ENCODE assay signal across 1 cellular context in genomic region chr2:20198796-20199361, GRCh38.
TF ChIP-seq lines count a peak whose summit lies in the region.

No MANE protein-coding gene starts in this region.

TF ChIP-seq in HepG2, 621 proteins besides CTCF, POLR2A, EP300 and RAD21 (continued from another document):
- TF ChIP-seq, protein P1, sequence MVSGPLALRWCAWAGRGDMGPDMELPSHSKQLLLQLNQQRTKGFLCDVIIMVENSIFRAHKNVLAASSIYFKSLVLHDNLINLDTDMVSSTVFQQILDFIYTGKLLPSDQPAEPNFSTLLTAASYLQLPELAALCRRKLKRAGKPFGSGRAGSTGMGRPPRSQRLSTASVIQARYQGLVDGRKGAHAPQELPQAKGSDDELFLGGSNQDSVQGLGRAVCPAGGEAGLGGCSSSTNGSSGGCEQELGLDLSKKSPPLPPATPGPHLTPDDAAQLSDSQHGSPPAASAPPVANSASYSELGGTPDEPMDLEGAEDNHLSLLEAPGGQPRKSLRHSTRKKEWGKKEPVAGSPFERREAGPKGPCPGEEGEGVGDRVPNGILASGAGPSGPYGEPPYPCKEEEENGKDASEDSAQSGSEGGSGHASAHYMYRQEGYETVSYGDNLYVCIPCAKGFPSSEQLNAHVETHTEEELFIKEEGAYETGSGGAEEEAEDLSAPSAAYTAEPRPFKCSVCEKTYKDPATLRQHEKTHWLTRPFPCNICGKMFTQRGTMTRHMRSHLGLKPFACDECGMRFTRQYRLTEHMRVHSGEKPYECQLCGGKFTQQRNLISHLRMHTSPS (CRISPR knock-in tag; IDR thresholded peaks at IDR 0.05; ENCODE audit: low read depth): 0 out of 2 replicates have a peak, but pooled peaks have one; percentile 26
- TF ChIP-seq, protein P2, sequence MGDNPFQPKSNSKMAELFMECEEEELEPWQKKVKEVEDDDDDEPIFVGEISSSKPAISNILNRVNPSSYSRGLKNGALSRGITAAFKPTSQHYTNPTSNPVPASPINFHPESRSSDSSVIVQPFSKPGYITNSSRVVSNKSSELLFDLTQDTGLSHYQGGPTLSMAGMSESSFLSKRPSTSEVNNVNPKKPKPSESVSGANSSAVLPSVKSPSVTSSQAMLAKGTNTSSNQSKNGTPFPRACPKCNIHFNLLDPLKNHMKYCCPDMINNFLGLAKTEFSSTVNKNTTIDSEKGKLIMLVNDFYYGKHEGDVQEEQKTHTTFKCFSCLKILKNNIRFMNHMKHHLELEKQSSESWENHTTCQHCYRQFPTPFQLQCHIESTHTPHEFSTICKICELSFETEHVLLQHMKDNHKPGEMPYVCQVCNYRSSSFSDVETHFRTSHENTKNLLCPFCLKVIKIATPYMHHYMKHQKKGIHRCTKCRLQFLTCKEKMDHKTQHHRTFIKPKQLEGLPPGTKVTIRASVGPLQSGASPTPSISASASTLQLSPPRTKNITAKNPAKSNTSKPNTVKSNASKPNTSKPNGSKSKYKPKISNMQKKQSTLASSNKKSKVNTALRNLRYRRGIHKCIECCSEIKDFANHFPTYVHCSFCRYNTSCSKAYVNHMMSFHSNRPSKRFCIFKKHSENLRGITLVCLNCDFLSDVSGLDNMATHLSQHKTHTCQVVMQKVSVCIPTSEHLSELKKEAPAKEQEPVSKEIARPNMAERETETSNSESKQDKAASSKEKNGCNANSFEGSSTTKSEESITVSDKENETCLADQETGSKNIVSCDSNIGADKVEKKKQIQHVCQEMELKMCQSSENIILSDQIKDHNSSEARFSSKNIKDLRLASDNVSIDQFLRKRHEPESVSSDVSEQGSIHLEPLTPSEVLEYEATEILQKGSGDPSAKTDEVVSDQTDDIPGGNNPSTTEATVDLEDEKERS (CRISPR knock-in tag; IDR thresholded peaks at IDR 0.05): no peak
- no peak for TF ChIP-seq ZFP37 (CRISPR knock-in tag; IDR thresholded peaks at IDR 0.05; ENCODE audit: borderline replicate concordance)
- TF ChIP-seq, protein P3, sequence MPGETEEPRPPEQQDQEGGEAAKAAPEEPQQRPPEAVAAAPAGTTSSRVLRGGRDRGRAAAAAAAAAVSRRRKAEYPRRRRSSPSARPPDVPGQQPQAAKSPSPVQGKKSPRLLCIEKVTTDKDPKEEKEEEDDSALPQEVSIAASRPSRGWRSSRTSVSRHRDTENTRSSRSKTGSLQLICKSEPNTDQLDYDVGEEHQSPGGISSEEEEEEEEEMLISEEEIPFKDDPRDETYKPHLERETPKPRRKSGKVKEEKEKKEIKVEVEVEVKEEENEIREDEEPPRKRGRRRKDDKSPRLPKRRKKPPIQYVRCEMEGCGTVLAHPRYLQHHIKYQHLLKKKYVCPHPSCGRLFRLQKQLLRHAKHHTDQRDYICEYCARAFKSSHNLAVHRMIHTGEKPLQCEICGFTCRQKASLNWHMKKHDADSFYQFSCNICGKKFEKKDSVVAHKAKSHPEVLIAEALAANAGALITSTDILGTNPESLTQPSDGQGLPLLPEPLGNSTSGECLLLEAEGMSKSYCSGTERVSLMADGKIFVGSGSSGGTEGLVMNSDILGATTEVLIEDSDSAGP (CRISPR knock-in tag; IDR thresholded peaks at IDR 0.05; ENCODE audit: borderline replicate concordance): 0 out of 2 replicates have a peak, but pooled peaks have one; percentile 1
- TF ChIP-seq KDM2A (CRISPR knock-in tag; IDR thresholded peaks at IDR 0.05; ENCODE audit: borderline replicate concordance, low read depth): 0 out of 2 replicates have a peak, but pooled peaks have one; percentile 7
- 0 out of 2 replicates have a peak, but pooled peaks have one; percentile 24 for TF ChIP-seq SP4 (CRISPR knock-in tag; IDR thresholded peaks at IDR 0.05)
- peak; percentile 35; the same call in 1 of the 2 replicates for TF ChIP-seq SP2 (CRISPR knock-in tag; IDR thresholded peaks at IDR 0.05)
- TF ChIP-seq SALL1 (CRISPR knock-in tag; IDR thresholded peaks at IDR 0.05): peak; percentile 35; the same call in 1 of the 2 replicates
- no peak for TF ChIP-seq PRDM4 (CRISPR knock-in tag; IDR thresholded peaks at IDR 0.05; ENCODE audit: borderline replicate concordance)
